ENCODE assay signal across 8 cellular contexts in the genomic region with DNA sequence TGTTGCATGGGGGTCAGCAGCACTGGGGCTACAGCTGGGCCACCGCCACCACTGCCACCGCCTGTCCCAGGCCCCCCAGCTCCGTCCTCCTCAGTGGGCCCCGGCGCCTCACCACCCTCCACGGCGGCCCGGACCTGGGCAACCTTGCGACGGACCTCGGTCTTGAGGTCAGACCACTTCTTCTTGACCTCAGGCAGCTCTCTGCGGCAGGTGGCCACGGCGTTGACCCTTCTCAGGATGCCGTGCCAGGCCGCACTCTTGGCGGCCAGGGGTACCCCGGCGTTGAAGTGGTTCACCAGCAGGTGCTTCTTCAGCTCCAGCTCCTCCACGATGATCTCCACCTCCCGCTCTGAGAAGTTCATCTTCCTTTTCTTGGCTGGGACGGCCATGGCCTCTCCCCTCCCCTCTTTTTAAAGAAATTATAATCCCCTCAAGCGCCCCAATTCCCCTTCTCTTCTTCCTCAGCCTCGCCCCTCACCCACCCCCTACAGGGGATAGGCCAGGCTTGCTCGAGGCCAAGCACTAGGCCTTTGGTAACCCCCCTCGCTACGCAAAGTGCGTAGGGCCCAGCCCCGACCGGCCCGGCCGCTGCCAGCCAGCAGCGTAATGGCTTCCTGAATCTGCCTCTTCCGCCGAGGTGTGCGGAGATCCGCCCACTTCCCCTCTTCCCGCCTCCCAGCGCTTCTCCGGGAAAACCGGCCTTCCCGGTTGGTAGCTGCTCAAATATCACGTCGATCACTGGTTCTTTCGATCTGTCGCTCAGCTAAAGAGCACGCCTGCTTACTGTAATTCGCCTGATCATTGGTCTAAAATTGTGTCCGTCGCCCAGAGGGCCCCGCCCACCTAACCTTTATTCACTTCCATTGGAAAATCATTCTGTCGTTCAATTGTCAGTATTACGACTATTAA. TPM values are rescaled to one million over a fixed set of nuclear protein-coding genes. Genes with fewer than 3 reads are reported as not detected.
DNase-seq lines count a peak whose midpoint lies in the region; ATAC-seq and TF ChIP-seq lines count a peak whose summit lies in the region.

A gene with protein sequence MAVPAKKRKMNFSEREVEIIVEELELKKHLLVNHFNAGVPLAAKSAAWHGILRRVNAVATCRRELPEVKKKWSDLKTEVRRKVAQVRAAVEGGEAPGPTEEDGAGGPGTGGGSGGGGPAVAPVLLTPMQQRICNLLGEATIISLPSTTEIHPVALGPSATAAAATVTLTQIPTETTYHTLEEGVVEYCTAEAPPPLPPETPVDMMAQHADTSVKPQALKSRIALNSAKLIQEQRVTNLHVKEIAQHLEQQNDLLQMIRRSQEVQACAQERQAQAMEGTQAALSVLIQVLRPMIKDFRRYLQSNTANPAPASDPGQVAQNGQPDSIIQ (minus strand): TSS at position 608 of the 909 bp plus-strand sequence. CDS start 219 bp downstream, at position 389.

- peak; percentile 98 for DNase-seq in DMS153 treated with DMSO at 0.1 percent for 48 hours (lab: John Stamatoyannopoulos, UW; ENCODE audit: unreplicated experiment)
- DNase-seq in KBM-7: peak; percentile 99
- peak; percentile 95 for DNase-seq in Panc1 (ENCODE audit: low read depth, low spot score)
- peak; percentile 95 for DNase-seq in activated T-cell treated with anti-CD3 and anti-CD28 coated beads, Interleukin-2, amount 50 U/mL, for 4 hours
- peak; percentile 84 for DNase-seq in stimulated activated CD8-positive, alpha-beta memory T cell treated with anti-CD3 and anti-CD28 coated beads, Interleukin-7, amount 100 ng/mL, for 24 hours (ENCODE audit: low read depth)

- peak within 1 kb of the TSS; percentile 87 for H3K9ac ChIP-seq in muscle layer of colon (ENCODE audit: low read length)

- H3K27me3 Mint-ChIP-seq in activated T-cell treated with anti-CD3 and anti-CD28 coated beads, Interleukin-2, amount 50 U/mL, for 4 hours (ENCODE audit: low read depth): no peaks in the 10 kb centered on the region

- H3K9me3 ChIP-seq in Panc1 (ENCODE audit: control insufficient read depth, insufficient read depth, low read depth, low read length) (no peaks in the 10 kb centered on the region), muscle layer of colon (ENCODE audit: low read length) (no peaks in the 10 kb centered on the region)

- peaks cover 2% of the 10 kb centered on the region for H3K36me3 Mint-ChIP-seq in activated T-cell treated with anti-CD3 and anti-CD28 coated beads, Interleukin-2, amount 50 U/mL, for 4 hours (ENCODE audit: insufficient read depth)

- TSS peak; percentile 83 for BruUV-seq in Panc1 (replicated peaks; lab: Mats Ljungman, UMichigan)

- POLR2A ChIA-PET in Panc1 (lab: Charles Lee): interaction anchor here (0.6 kb wide), 1 partner anchor 69 kb away, joined by 8 read pairs; no protein-coding TSS in a partner anchor

- in situ Hi-C loops in KBM-7 (cut with MboI; ENCODE audit: low pct_unique_long_range_greater_than_20kb, low sequenced_read_pairs): no loop called here
- in situ Hi-C loops in Panc1 (cut with HindIII; ENCODE audit: low pct_unique_long_range_greater_than_20kb, low sequenced_read_pairs): no loop called here

- no peaks in the 10 kb centered on the region for H3K27me3 ChIP-seq in Panc1 (ENCODE audit: control insufficient read depth, insufficient read depth, low read length)
- H3K27me3 ChIP-seq in muscle layer of colon (ENCODE audit: control insufficient read depth in 1 of 2, insufficient read depth in 2 of 2, low read length in 2 of 2): no peaks in the 10 kb centered on the region

- peak within 1 kb of the TSS; percentile 79 to 97 for H3K4me3 ChIP-seq in Panc1 (ENCODE audit: low read depth in 2 of 2, low read length in 2 of 2)
- peak within 1 kb of the TSS; percentile 79 to 97 for H3K4me3 ChIP-seq in muscle layer of colon (ENCODE audit: low read depth in 1 of 2, low read length in 2 of 2)

- peaks cover 60% of the 10 kb centered on the region for H3K4me1 Mint-ChIP-seq in activated T-cell treated with anti-CD3 and anti-CD28 coated beads, Interleukin-2, amount 50 U/mL, for 4 hours (ENCODE audit: low read depth)

- no peaks in the 10 kb centered on the region for H3K9me3 Mint-ChIP-seq in activated T-cell treated with anti-CD3 and anti-CD28 coated beads, Interleukin-2, amount 50 U/mL, for 4 hours

- no peak for TF ChIP-seq CTCF in Panc1 (IDR thresholded peaks at IDR 0.05)

- H3K27ac ChIP-seq in Panc1 (ENCODE audit: low read length) (peak within 1 kb of the TSS; percentile 99), muscle layer of colon (ENCODE audit: low read depth, low read length) (peak within 1 kb of the TSS; percentile 88)

- H3K36me3 ChIP-seq in Panc1 (ENCODE audit: control insufficient read depth, insufficient read depth, low read length): no peaks in the 10 kb centered on the region
- peaks cover 12% of the 10 kb centered on the region for H3K36me3 ChIP-seq in muscle layer of colon (ENCODE audit: insufficient read depth, low read length)

- H3K4me1 ChIP-seq in Panc1 (ENCODE audit: control insufficient read depth, insufficient read depth, low read length) (peaks cover 13% of the 10 kb centered on the region), muscle layer of colon (ENCODE audit: insufficient read depth, low read length) (peaks cover 40% of the 10 kb centered on the region)

- peak within 1 kb of the TSS; percentile 88 for H3K4me3 Mint-ChIP-seq in activated T-cell treated with anti-CD3 and anti-CD28 coated beads, Interleukin-2, amount 50 U/mL, for 4 hours

- CTCF ChIA-PET in Panc1 (lab: Charles Lee): interaction anchor here (0.6 to 1.4 kb wide), 2 partner anchors 46 to 129 kb away, joined by 4 read pairs; no protein-coding TSS in a partner anchor

- ATAC-seq in GM21717 (IDR thresholded peaks at IDR 0.05; ENCODE audit: unreplicated experiment) (peak; percentile 64), Panc1 (peak; percentile 86), esophagus mucosa (peak; percentile 76)
- ATAC-seq in activated T-cell treated with anti-CD3 and anti-CD28 coated beads, Interleukin-2, amount 50 U/mL, for 4 hours: peak; percentile 76 to 78

- intact Hi-C loops in Panc1 (cut with micrococcal nuclease; ENCODE audit: unreplicated experiment): no loop called here

RNA-seq across cellular contexts. Expression of the gene that starts here (rescaled TPM):
- 14.6 TPM for total RNA-seq in Panc1 (2021; ENCODE audit: unreplicated experiment)
- polyA plus RNA-seq in Panc1 (2012; ENCODE audit: insufficient read length): 19.1 TPM
- 10 to 100 TPM in 1 of 3 donors, 1 to 10 TPM in 2; 9.5 to 11.2 (median 9.7) TPM for total RNA-seq in activated T-cell treated with anti-CD3 and anti-CD28 coated beads, Interleukin-2, amount 50 U/mL, for 4 hours
- 7.1 TPM for total RNA-seq in esophagus mucosa

Comparison
In these comparisons a context has a peak if more than half of its experiments do, and no peak if none do; other contexts are left out.
1. Peak in every context shown above with its lines: DNase-seq, ATAC-seq, H3K4me3 ChIP-seq and H3K27ac ChIP-seq.